26 cellular contexts compared by ENCODE assay signal in genomic region chr15:63996794-63997357, GRCh38. TPM values are rescaled to one million over a fixed set of nuclear protein-coding genes. Genes with fewer than 3 reads are reported as not detected.
"Had no signal": no experiment of that assay in that cellular context is flagged by ENCODE, and none has a peak within 500 bp of the region (broad histone marks: within the 10 kb centered on the region; RNA-seq: fewer than 3 reads in every experiment).

No MANE protein-coding gene starts in this region.

- H3K9me3 Mint-ChIP-seq: activated naive CD8-positive, alpha-beta T cell treated with anti-CD3 and anti-CD28 coated beads for 36 hours; activated T-cell treated with anti-CD3 and anti-CD28 coated beads, Interleukin-2, amount 50 U/mL, for 4 hours; activated T-helper 2 cell treated with anti-CD3 and anti-CD28 coated beads, Interferon-gamma antibody, Interleukin-2, Interleukin-4, amounts not matched to agents 10 μg/mL and 5 μg/mL and 100 μg/mL, durations not matched to agents 14 hours and 24 hours and 36 hours; naive thymus-derived CD8-positive, alpha-beta T cell; T-cell; WTC11 had no signal

- ATAC-seq: activated T-cell treated with anti-CD3 and anti-CD28 coated beads, Interleukin-2, amount 50 U/mL, for 4 hours; gastroesophageal sphincter; lower lobe of right lung; naive thymus-derived CD8-positive, alpha-beta T cell; T-cell; WTC11 had no signal

- H3K9me3 ChIP-seq: colonic mucosa, esophagus squamous epithelium, gastroesophageal sphincter, heart left ventricle, lower lobe of right lung, sigmoid colon, thoracic aorta, upper lobe of left lung had no signal

- H3K36me3 ChIP-seq: colonic mucosa, esophagus squamous epithelium, gastroesophageal sphincter, heart left ventricle, lower lobe of right lung, sigmoid colon, thoracic aorta, upper lobe of left lung had no signal

- H3K4me3 Mint-ChIP-seq: activated naive CD8-positive, alpha-beta T cell treated with anti-CD3 and anti-CD28 coated beads for 36 hours; activated T-cell treated with anti-CD3 and anti-CD28 coated beads, Interleukin-2, amount 50 U/mL, for 4 hours; naive thymus-derived CD8-positive, alpha-beta T cell; T-cell; WTC11 had no signal

- DNase-seq: activated CD4-positive, alpha-beta T cell treated with anti-CD3 and anti-CD28 coated beads, Interleukin-2, amount 50 U/mL, for 48 hours; activated CD8-positive, alpha-beta memory T cell treated with anti-CD3 and anti-CD28 coated beads, Interleukin-2, amount 50 U/mL, for 48 hours; activated naive CD4-positive, alpha-beta T cell; activated naive CD8-positive, alpha-beta T cell treated with anti-CD3 and anti-CD28 coated beads for 36 hours; activated T-cell treated with anti-CD3 and anti-CD28 coated beads, Interleukin-2, amount 50 U/mL, for 4 hours; colonic mucosa; dorsolateral prefrontal cortex; esophagus squamous epithelium; islet precursor cell; left cardiac atrium; lower lobe of right lung; naive thymus-derived CD8-positive, alpha-beta T cell; nucleus accumbens; sigmoid colon; stimulated activated CD4-positive, alpha-beta T cell treated with anti-CD3 and anti-CD28 coated beads, Interleukin-2, amount 100 ng/mL, for 48 hours; stimulated activated naive CD4-positive, alpha-beta T cell; T-cell; T1000; upper lobe of left lung had no signal

- H3K4me1 ChIP-seq: parathyroid adenoma, sigmoid colon had no signal

- H2AFZ ChIP-seq: parathyroid adenoma had no signal

- H3K79me2 ChIP-seq: parathyroid adenoma had no signal

- H3K36me3 Mint-ChIP-seq: activated naive CD8-positive, alpha-beta T cell treated with anti-CD3 and anti-CD28 coated beads for 36 hours; naive thymus-derived CD8-positive, alpha-beta T cell; WTC11 had no signal

- H3K27ac ChIP-seq: colonic mucosa, dorsolateral prefrontal cortex, esophagus squamous epithelium, gastroesophageal sphincter, lower lobe of right lung, parathyroid adenoma, sigmoid colon, thoracic aorta, upper lobe of left lung had no signal

- H3K4me3 ChIP-seq: colonic mucosa, dorsolateral prefrontal cortex, esophagus squamous epithelium, gastroesophageal sphincter, heart left ventricle, lower lobe of right lung, sigmoid colon, smooth muscle cell, thoracic aorta, upper lobe of left lung had no signal

- H3K27ac Mint-ChIP-seq: activated naive CD8-positive, alpha-beta T cell treated with anti-CD3 and anti-CD28 coated beads for 36 hours; activated T-helper 2 cell treated with anti-CD3 and anti-CD28 coated beads, Interferon-gamma antibody, Interleukin-2, Interleukin-4, amounts not matched to agents 10 μg/mL and 5 μg/mL and 100 μg/mL, durations not matched to agents 14 hours and 24 hours and 36 hours; T-cell; WTC11 had no signal

- H3K27me3 ChIP-seq: colonic mucosa, dorsolateral prefrontal cortex, esophagus squamous epithelium, heart left ventricle, sigmoid colon, upper lobe of left lung had no signal

- H3K4me2 ChIP-seq: smooth muscle cell had no signal

- H3K9ac ChIP-seq: parathyroid adenoma had no signal

- H3K4me1 Mint-ChIP-seq: WTC11 had no signal

RNA-seq across cellular contexts. Expression of gene DAPK2, which starts 49.4 kb away (rescaled TPM):
- total RNA-seq: smooth muscle cell had no signal
- polyA plus RNA-seq: smooth muscle cell had no signal
